1 cellular context compared by ENCODE assay signal in genomic region chr17:46922804-46923635, GRCh38.
A peak's percentile ranks its signal among the peaks of the same experiment; 100 is the strongest.
TF ChIP-seq lines count a peak whose summit lies in the region.

GOSR2 (plus strand) TSS chr17:46923160; CDS start chr17:46923193, 33 bp downstream.

TF ChIP-seq in K562, 482 proteins besides CTCF, POLR2A, EP300 and RAD21 (continued from another document and continues in another):
- TF ChIP-seq ZNF699 (CRISPR knock-in tag; IDR thresholded peaks at IDR 0.05; ENCODE audit: insufficient replicate concordance), result no peak
- no peak for TF ChIP-seq ZNF407 (IDR thresholded peaks at IDR 0.05; ENCODE audit: low read depth)
- TF ChIP-seq ZNF589 (CRISPR knock-in tag; IDR thresholded peaks at IDR 0.05; ENCODE audit: low read depth), result peak; percentile 53; the same call in 1 of the 2 replicates
- no peak for TF ChIP-seq DLX4 (CRISPR knock-in tag; IDR thresholded peaks at IDR 0.05)
- no peak for TF ChIP-seq ZC3H4 (CRISPR knock-in tag; IDR thresholded peaks at IDR 0.05; ENCODE audit: borderline replicate concordance)
- no peak for TF ChIP-seq ZBTB5 (IDR thresholded peaks at IDR 0.05)
- peak; percentile 100 for TF ChIP-seq POLR2G (IDR thresholded peaks at IDR 0.05; ENCODE audit: low read depth, low read length)
- no peak for TF ChIP-seq ZBTB1 (CRISPR knock-in tag; IDR thresholded peaks at IDR 0.05; ENCODE audit: borderline replicate concordance, low read depth)
- TF ChIP-seq ETV6 (IDR thresholded peaks at IDR 0.05; ENCODE audit: borderline replicate concordance in 1 of 2, low read depth in 2 of 2, low read length in 1 of 2), result no peak
- no peak for TF ChIP-seq ETV6 (CRISPR knock-in tag; IDR thresholded peaks at IDR 0.05; ENCODE audit: borderline replicate concordance)
- peak; percentile 93 for TF ChIP-seq TOE1 (IDR thresholded peaks at IDR 0.05; ENCODE audit: borderline replicate concordance)
- 0 out of 2 replicates have a peak, but pooled peaks have one; percentile 86 for TF ChIP-seq TOE1 (CRISPR knock-in tag; IDR thresholded peaks at IDR 0.05; ENCODE audit: borderline replicate concordance, low read depth)
- no peak for TF ChIP-seq RBM15 (IDR thresholded peaks at IDR 0.05; ENCODE audit: insufficient read depth, low read length)
- peak; percentile 61; the same call in 1 of the 2 replicates for TF ChIP-seq DPF2 (IDR thresholded peaks at IDR 0.05)
- peak; percentile 45; the same call in 1 of the 2 replicates for TF ChIP-seq SMARCE1 (IDR thresholded peaks at IDR 0.05)
- peak; percentile 71; the same call in 1 of the 2 replicates for TF ChIP-seq POLR2AphosphoS2 (IDR thresholded peaks at IDR 0.05; ENCODE audit: low read length)
- TF ChIP-seq ZFP36 (IDR thresholded peaks at IDR 0.05; ENCODE audit: low read depth, low read length, partially characterized antibody), result no peak
- peak; percentile 41; the same call in 1 of the 2 replicates for TF ChIP-seq ARID1B (IDR thresholded peaks at IDR 0.05)
- TF ChIP-seq PHF20 (IDR thresholded peaks at IDR 0.05; ENCODE audit: partially characterized antibody), result peak; percentile 92
- peak; percentile 96 for TF ChIP-seq KDM5B (IDR thresholded peaks at IDR 0.05; ENCODE audit: insufficient replicate concordance, low read depth, low read length)
- TF ChIP-seq ZNF655 (CRISPR knock-in tag; IDR thresholded peaks at IDR 0.05), result no peak
- TF ChIP-seq ZNF12 (CRISPR knock-in tag; IDR thresholded peaks at IDR 0.05), result peak; percentile 46; the same call in 1 of the 2 replicates
- no peak for TF ChIP-seq CREB5 (CRISPR knock-in tag; IDR thresholded peaks at IDR 0.05)
- TF ChIP-seq ZNF518B (CRISPR knock-in tag; IDR thresholded peaks at IDR 0.05), result no peak
- no peak for TF ChIP-seq MAFF (IDR thresholded peaks at IDR 0.05; ENCODE audit: low read length)
- TF ChIP-seq GMEB1 (CRISPR knock-in tag; IDR thresholded peaks at IDR 0.05), result peak; percentile 54; the same call in 1 of the 2 replicates
- TF ChIP-seq THRB (CRISPR knock-in tag; conservative IDR thresholded peaks at IDR 0.05), result peak; percentile 69; the same call in 1 of the 2 replicates
- no peak for TF ChIP-seq CCAR2 (IDR thresholded peaks at IDR 0.05; ENCODE audit: low read depth, low read length)
- 0 out of 2 replicates have a peak, but pooled peaks have one; percentile 34 for TF ChIP-seq ZBTB2 (IDR thresholded peaks at IDR 0.05)
